Comparison of ENCODE assay signal across 35 cellular contexts in genomic region chr12:58923781-58924180, GRCh38. TPM values are rescaled to one million over a fixed set of nuclear protein-coding genes. Genes with fewer than 3 reads are reported as not detected.
"Had no signal": no experiment of that assay in that cellular context is flagged by ENCODE, and none has a peak within 500 bp of the region (broad histone marks: within the 10 kb centered on the region; RNA-seq: fewer than 3 reads in every experiment).

No MANE protein-coding gene starts in this region.

- DNase-seq: activated CD4-positive, alpha-beta T cell treated with anti-CD3 and anti-CD28 coated beads, Interleukin-2, amount 10 ng/mL, durations not matched to agents 24 days and 14 days; activated CD4-positive, alpha-beta T cell treated with anti-CD3 and anti-CD28 coated beads, Interleukin-2, amount 50 U/mL, for 4 hours; activated CD8-positive, alpha-beta T cell treated with anti-CD3 and anti-CD28 coated beads for 36 hours; activated gamma-delta T cell; activated naive CD4-positive, alpha-beta T cell treated with Interleukin-2 at 50 U/mL for 16 hours; activated naive CD8-positive, alpha-beta T cell treated with anti-CD3 and anti-CD28 coated beads, Interleukin-2, amount 10 ng/mL, durations not matched to agents 7 days and 5 days; activated T-cell treated with anti-CD3 and anti-CD28 coated beads, Interleukin-2, amount 50 U/mL, for 1 hour; activated T-cell treated with anti-CD3 and anti-CD28 coated beads, Interleukin-2, amount 50 U/mL, for 72 hours; amygdala; caudate nucleus; Kasumi-1; KG1; MM.1S; MV-4-11; NCI-H1092; NCI-H1436 treated with DMSO at 0.1 percent for 48 hours; NCI-H1694 treated with DMSO at 0.1 percent for 48 hours; NCI-H2029; NCI-H510A; NCI-H526; NCI-H748 treated with DMSO at 0.1 percent for 48 hours; NK-92 treated with Interleukin-12 subunit alpha and Interleukin-12 subunit beta, amount 100 ng/mL, for 24 hours; PC-3; Peyer's patch; RPMI8226; SHP77 treated with DMSO at 0.1 percent for 48 hours; SK-N-SH had no signal

- H3K27me3 ChIP-seq: ascending aorta, Peyer's patch, SJSA1 had no signal

- ATAC-seq: activated CD8-positive, alpha-beta T cell treated with anti-CD3 and anti-CD28 coated beads for 36 hours; activated T-cell treated with anti-CD3 and anti-CD28 coated beads, Interleukin-2, amount 50 U/mL, for 72 hours; activated T-helper 17 cell treated with anti-CD3 and anti-CD28 coated beads, Interleukin-2, amount 50 U/mL, for 72 hours; PC-3 had no signal

- H3K4me3 Mint-ChIP-seq: activated CD4-positive, alpha-beta T cell treated with anti-CD3 and anti-CD28 coated beads, Interleukin-2, amount 10 ng/mL, durations not matched to agents 24 days and 14 days; activated CD8-positive, alpha-beta T cell treated with anti-CD3 and anti-CD28 coated beads for 36 hours; activated naive CD4-positive, alpha-beta T cell treated with anti-CD3 and anti-CD28 coated beads, Interleukin-2, amount 50 U/mL, for 24 hours; activated naive CD8-positive, alpha-beta T cell treated with anti-CD3 and anti-CD28 coated beads, Interleukin-2, amount 10 ng/mL, durations not matched to agents 7 days and 5 days; activated T-cell treated with anti-CD3 and anti-CD28 coated beads, Interleukin-2, amount 50 U/mL, for 72 hours; activated T-helper 17 cell treated with anti-CD3 and anti-CD28 coated beads, Interleukin-2, amount 50 U/mL, for 72 hours; T-helper 1 cell treated with Interleukin-12 subunit alpha and Interleukin-12 subunit beta and Interleukin-4 antibody, amounts not matched to agents 30 μg/mL and 1 μg/mL, for 36 hours; T-helper 2 cell treated with Interferon-gamma antibody and Interleukin-4, amounts not matched to agents 5 μg/mL and 100 μg/mL, for 36 hours had no signal

- H3K36me3 Mint-ChIP-seq: activated naive CD4-positive, alpha-beta T cell treated with anti-CD3 and anti-CD28 coated beads, Interleukin-2, amount 50 U/mL, for 24 hours; activated naive CD8-positive, alpha-beta T cell treated with anti-CD3 and anti-CD28 coated beads, Interleukin-2, amount 10 ng/mL, durations not matched to agents 7 days and 5 days had no signal

- H3K9ac ChIP-seq: SK-N-SH had no signal

- H3K36me3 ChIP-seq: ascending aorta, Peyer's patch had no signal

- H3K27ac ChIP-seq: ascending aorta had no signal

- H3K9me3 Mint-ChIP-seq: activated CD4-positive, alpha-beta T cell treated with anti-CD3 and anti-CD28 coated beads, Interleukin-2, amount 10 ng/mL, durations not matched to agents 24 days and 14 days; activated naive CD4-positive, alpha-beta T cell treated with anti-CD3 and anti-CD28 coated beads, Interleukin-2, amount 50 U/mL, for 24 hours; activated naive CD8-positive, alpha-beta T cell treated with anti-CD3 and anti-CD28 coated beads, Interleukin-2, amount 10 ng/mL, durations not matched to agents 7 days and 5 days; activated T-cell treated with anti-CD3 and anti-CD28 coated beads, Interleukin-2, amount 50 U/mL, for 72 hours; T-helper 1 cell treated with Interleukin-12 subunit alpha and Interleukin-12 subunit beta and Interleukin-4 antibody, amounts not matched to agents 30 μg/mL and 1 μg/mL, for 36 hours; T-helper 2 cell treated with Interferon-gamma antibody and Interleukin-4, amounts not matched to agents 5 μg/mL and 100 μg/mL, for 36 hours had no signal

- FAIRE-seq: TTC549 had no signal

- H3K4me1 Mint-ChIP-seq: activated naive CD4-positive, alpha-beta T cell treated with anti-CD3 and anti-CD28 coated beads, Interleukin-2, amount 50 U/mL, for 24 hours; activated T-helper 17 cell treated with anti-CD3 and anti-CD28 coated beads, Interleukin-2, amount 50 U/mL, for 72 hours had no signal

- H3K4me2 ChIP-seq: SK-N-SH had no signal

- H3K4me3 ChIP-seq: ascending aorta, Peyer's patch, SJSA1 had no signal

- H3K27ac Mint-ChIP-seq: activated CD4-positive, alpha-beta T cell treated with anti-CD3 and anti-CD28 coated beads, Interleukin-2, amount 10 ng/mL, durations not matched to agents 24 days and 14 days; activated CD8-positive, alpha-beta T cell treated with anti-CD3 and anti-CD28 coated beads for 36 hours; activated naive CD4-positive, alpha-beta T cell treated with anti-CD3 and anti-CD28 coated beads, Interleukin-2, amount 50 U/mL, for 24 hours; activated naive CD8-positive, alpha-beta T cell treated with anti-CD3 and anti-CD28 coated beads, Interleukin-2, amount 10 ng/mL, durations not matched to agents 7 days and 5 days; activated T-cell treated with anti-CD3 and anti-CD28 coated beads, Interleukin-2, amount 50 U/mL, for 72 hours; activated T-helper 17 cell treated with anti-CD3 and anti-CD28 coated beads, Interleukin-2, amount 50 U/mL, for 72 hours; T-helper 1 cell treated with Interleukin-12 subunit alpha and Interleukin-12 subunit beta and Interleukin-4 antibody, amounts not matched to agents 30 μg/mL and 1 μg/mL, for 36 hours; T-helper 2 cell treated with Interferon-gamma antibody and Interleukin-4, amounts not matched to agents 5 μg/mL and 100 μg/mL, for 36 hours had no signal

- H3K9me3 ChIP-seq: ascending aorta, Peyer's patch, SJSA1, SK-N-SH had no signal

RNA-seq across cellular contexts. Expression of gene LRIG3, which starts 3.5 kb away (rescaled TPM):
- total RNA-seq: activated CD4-positive, alpha-beta T cell treated with anti-CD3 and anti-CD28 coated beads, Interleukin-2, amount 10 ng/mL, durations not matched to agents 24 days and 14 days; activated CD8-positive, alpha-beta memory T cell treated with anti-CD3 and anti-CD28 coated beads for 36 hours; activated CD8-positive, alpha-beta T cell treated with anti-CD3 and anti-CD28 coated beads for 36 hours; activated naive CD8-positive, alpha-beta T cell treated with anti-CD3 and anti-CD28 coated beads, Interleukin-2, amount 10 ng/mL, durations not matched to agents 7 days and 5 days; activated T-helper 17 cell treated with anti-CD3 and anti-CD28 coated beads, Interleukin-2, amount 50 U/mL, for 72 hours had no signal
